Comparison of ENCODE assay signal across 20 cellular contexts in the genomic region with DNA sequence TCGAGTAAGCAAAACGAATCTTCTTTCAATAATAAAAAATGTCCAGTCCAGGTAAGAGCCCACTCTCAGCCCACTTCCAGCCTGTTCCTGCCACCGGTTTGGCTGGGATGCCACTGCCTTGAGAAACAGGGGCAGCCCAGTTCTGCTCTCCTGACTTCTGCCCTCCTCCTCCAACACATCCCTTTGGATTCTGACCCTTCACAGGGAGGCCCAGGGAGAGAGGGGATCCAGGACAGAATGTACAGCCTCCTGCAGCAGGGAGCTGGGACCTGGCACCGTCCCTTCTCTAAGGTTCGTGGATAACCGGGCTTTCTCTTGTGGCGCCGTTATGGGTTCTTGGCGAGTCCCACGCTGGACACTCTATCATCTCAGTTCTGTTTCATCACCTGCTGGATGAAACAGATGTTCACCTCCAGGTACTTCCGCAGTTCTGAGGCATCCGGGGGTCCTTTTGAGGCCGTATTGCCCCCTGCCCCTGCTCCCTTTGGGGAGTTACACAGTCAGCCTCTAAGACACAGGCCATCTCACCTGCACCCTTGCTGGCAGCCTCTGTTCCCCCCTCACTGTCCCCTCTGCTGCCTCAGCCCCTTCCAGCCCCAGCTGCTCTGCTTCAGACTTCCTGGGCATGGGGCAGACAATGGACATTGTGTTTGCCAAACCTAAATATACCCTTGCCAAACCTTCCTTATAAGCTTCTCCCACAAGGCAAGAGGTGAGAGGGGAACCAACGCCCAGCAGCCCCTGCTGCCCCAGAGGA.
"Had no signal": no experiment of that assay in that cellular context is flagged by ENCODE, and none has a peak within 500 bp of the region (broad histone marks: within the 10 kb centered on the region; RNA-seq: fewer than 3 reads in every experiment).

No MANE protein-coding gene starts in this region.

- H3K9me3 Mint-ChIP-seq: activated B cell treated with CpG ODN at 0.5 μM for 24 hours; activated T-cell treated with anti-CD3 and anti-CD28 coated beads, Interleukin-2, amount 50 U/mL, for 4 hours; activated T-helper 17 cell treated with anti-CD3 and anti-CD28 coated beads, Interleukin-2, amount 50 U/mL, for 72 hours; naive thymus-derived CD4-positive, alpha-beta T cell; T-helper 2 cell treated with Interferon-gamma antibody and Interleukin-4, amounts not matched to agents 5 μg/mL and 100 μg/mL, for 36 hours had no signal

- H3K36me3 Mint-ChIP-seq: naive thymus-derived CD4-positive, alpha-beta T cell had no signal

- H3K27ac Mint-ChIP-seq: activated B cell treated with CpG ODN at 0.5 μM for 24 hours; activated CD4-positive, alpha-beta T cell treated with anti-CD3 and anti-CD28 coated beads for 36 hours; activated T-helper 17 cell treated with anti-CD3 and anti-CD28 coated beads, Interleukin-2, amount 50 U/mL, for 72 hours; naive thymus-derived CD4-positive, alpha-beta T cell; T-helper 2 cell treated with Interferon-gamma antibody and Interleukin-4, amounts not matched to agents 5 μg/mL and 100 μg/mL, for 36 hours had no signal

- H3K4me1 Mint-ChIP-seq: activated B cell treated with CpG ODN at 0.5 μM for 24 hours; activated CD4-positive, alpha-beta T cell treated with anti-CD3 and anti-CD28 coated beads for 36 hours; activated T-helper 17 cell treated with anti-CD3 and anti-CD28 coated beads, Interleukin-2, amount 50 U/mL, for 72 hours; naive thymus-derived CD4-positive, alpha-beta T cell had no signal

- H3K4me3 Mint-ChIP-seq: activated B cell treated with CpG ODN at 0.5 μM for 24 hours; activated CD4-positive, alpha-beta T cell treated with anti-CD3 and anti-CD28 coated beads for 36 hours; activated T-cell treated with anti-CD3 and anti-CD28 coated beads, Interleukin-2, amount 50 U/mL, for 4 hours; activated T-helper 17 cell treated with anti-CD3 and anti-CD28 coated beads, Interleukin-2, amount 50 U/mL, for 72 hours; naive thymus-derived CD4-positive, alpha-beta T cell; T-helper 2 cell treated with Interferon-gamma antibody and Interleukin-4, amounts not matched to agents 5 μg/mL and 100 μg/mL, for 36 hours had no signal

- DNase-seq: activated B cell treated with CpG ODN at 0.5 μM for 24 hours; activated CD4-positive, alpha-beta T cell treated with anti-CD3 and anti-CD28 coated beads for 36 hours; activated CD4-positive, alpha-beta T cell treated with anti-CD3 and anti-CD28 coated beads, Interleukin-2, amount 50 U/mL, for 4 hours; activated gamma-delta T cell treated with Interleukin-2 at 50 U/mL for 16 hours; activated naive CD4-positive, alpha-beta T cell treated with anti-CD3 and anti-CD28 coated beads, Interleukin-2, amount 50 U/mL, for 16 hours; activated T-cell treated with anti-CD3 and anti-CD28 coated beads, Interleukin-2, amount 50 U/mL, for 4 hours; central memory CD4-positive, alpha-beta T cell; dermis blood vessel endothelial cell; effector CD8-positive, alpha-beta T cell; gastrocnemius medialis; glutamatergic neuron; midbrain; naive thymus-derived CD4-positive, alpha-beta T cell; psoas muscle; stimulated activated CD4-positive, alpha-beta T cell treated with anti-CD3 and anti-CD28 coated beads, Interleukin-15, amount 100 ng/mL, for 24 hours; stimulated activated naive CD4-positive, alpha-beta T cell; T-helper 1 cell; uterus had no signal
